ENCODE assay signal across 7 cellular contexts in genomic region chr4:55312491-55313101, GRCh38. TPM values are rescaled to one million over a fixed set of nuclear protein-coding genes. Genes with fewer than 3 reads are reported as not detected.
A peak's percentile ranks its signal among the peaks of the same experiment; 100 is the strongest.
DNase-seq lines count a peak whose midpoint lies in the region; ATAC-seq and TF ChIP-seq lines count a peak whose summit lies in the region.

No MANE protein-coding gene starts in this region.

- H3K9ac ChIP-seq in Loucy (ENCODE audit: low read depth, low read length, poor library complexity, severe bottlenecking) (no peak overlapping the region), trophoblast cell (ENCODE audit: low read length) (no peak overlapping the region)

- no CpG with 5 or more reads among the region's 1 CpG for WGBS in trophoblast cell (ENCODE audit: extremely low coverage, insufficient coverage, insufficient read length)

- peak; percentile 75 for TF ChIP-seq CTCF in Loucy (conservative IDR thresholded peaks at IDR 0.05; ENCODE audit: low read length)
- TF ChIP-seq CTCF in fibroblast of pulmonary artery (IDR thresholded peaks at IDR 0.05; ENCODE audit: low read length, missing control alignments), result peak; percentile 88

- H4K12ac ChIP-seq in trophoblast cell (ENCODE audit: low read depth, low read length), result no peak overlapping the region

- no peak overlapping the region for H3K27ac ChIP-seq in trophoblast cell (ENCODE audit: low read depth, low read length)

- H3K9me3 Mint-ChIP-seq in activated CD4-positive, alpha-beta T cell treated with anti-CD3 and anti-CD28 coated beads, Interleukin-2, amount 10 ng/mL, durations not matched to agents 24 days and 14 days, result no peaks in the 10 kb centered on the region

- no peak overlapping the region for H3K18ac ChIP-seq in trophoblast cell (ENCODE audit: low read length)

- H4K91ac ChIP-seq in trophoblast cell (ENCODE audit: low read depth, low read length), result no peak overlapping the region

- H3K36me3 Mint-ChIP-seq in activated CD4-positive, alpha-beta T cell treated with anti-CD3 and anti-CD28 coated beads, Interleukin-2, amount 10 ng/mL, durations not matched to agents 24 days and 14 days (ENCODE audit: low read depth), result no peaks in the 10 kb centered on the region

- H3K14ac ChIP-seq in trophoblast cell (ENCODE audit: low read length), result no peak overlapping the region

- no peak overlapping the region for H4K8ac ChIP-seq in trophoblast cell (ENCODE audit: low read depth, low read length)

- ATAC-seq in GM21367 (IDR thresholded peaks at IDR 0.05; ENCODE audit: unreplicated experiment), result peak; percentile 78

- H3K36me3 ChIP-seq in Loucy (ENCODE audit: insufficient read depth, low read length) (no peaks in the 10 kb centered on the region), trophoblast cell (ENCODE audit: control insufficient read depth in 1 of 2, insufficient read depth in 2 of 2, low read length in 2 of 2) (no peaks in the 10 kb centered on the region)

- no peaks in the 10 kb centered on the region for H3K79me2 ChIP-seq in Loucy (ENCODE audit: insufficient read depth, low read length)
- no peaks in the 10 kb centered on the region for H3K79me2 ChIP-seq in trophoblast cell (ENCODE audit: control insufficient read depth, insufficient read depth, low read length, poor library complexity)

- H3K23ac ChIP-seq in trophoblast cell (ENCODE audit: low read length), result no peak overlapping the region

- no peaks in the 10 kb centered on the region for H3K79me1 ChIP-seq in trophoblast cell (ENCODE audit: low read length)

- no peaks in the 10 kb centered on the region for H3F3A ChIP-seq in Loucy (ENCODE audit: low read depth)

- H2BK5ac ChIP-seq in trophoblast cell (ENCODE audit: low read depth, low read length, poor library complexity), result no peak overlapping the region

- H4K20me1 ChIP-seq in Loucy (ENCODE audit: insufficient read depth, low read length, poor library complexity, severe bottlenecking), result no peaks in the 10 kb centered on the region

- peak; percentile 34 for DNase-seq in ELF-1 (ENCODE audit: low read depth, low spot score)
- DNase-seq in activated CD4-positive, alpha-beta T cell treated with anti-CD3 and anti-CD28 coated beads, Interleukin-2, amount 10 ng/mL, durations not matched to agents 24 days and 14 days, result peak; percentile 75
- peak; percentile 81 for DNase-seq in fibroblast of pulmonary artery (ENCODE audit: low read depth)
- peak; percentile 41 to 74 for DNase-seq in trophoblast cell
- DNase-seq in cerebellum (ENCODE audit: low spot score), result no peak

- H3K4me1 Mint-ChIP-seq in activated CD4-positive, alpha-beta T cell treated with anti-CD3 and anti-CD28 coated beads, Interleukin-2, amount 10 ng/mL, durations not matched to agents 24 days and 14 days, result peaks cover 4% of the 10 kb centered on the region

- H3K27me3 ChIP-seq in Loucy (ENCODE audit: insufficient read depth, low read length, poor library complexity, severe bottlenecking) (no peaks in the 10 kb centered on the region), trophoblast cell (ENCODE audit: insufficient read depth, low read length) (no peaks in the 10 kb centered on the region)

- H3K4me3 ChIP-seq in Loucy (ENCODE audit: low read length, poor library complexity, severe bottlenecking) (no peak overlapping the region), fibroblast of pulmonary artery (replicated peaks; ENCODE audit: low read depth, low read length) (no peak overlapping the region), trophoblast cell (ENCODE audit: low read depth, low read length) (no peak overlapping the region)

- no peaks in the 10 kb centered on the region for H3K9me2 ChIP-seq in Loucy (replicated peaks; ENCODE audit: low read depth, low read length)

- H2BK12ac ChIP-seq in trophoblast cell (ENCODE audit: low read length), result no peak overlapping the region

- no peak overlapping the region for H2BK120ac ChIP-seq in trophoblast cell (ENCODE audit: insufficient read depth, low read length, poor library complexity)

- H3K9me3 ChIP-seq in Loucy (ENCODE audit: insufficient read depth, low read depth, low read length), result no peaks in the 10 kb centered on the region
- H3K9me3 ChIP-seq in trophoblast cell (ENCODE audit: insufficient read depth, low read depth, low read length), result no peaks in the 10 kb centered on the region

- H2AK5ac ChIP-seq in trophoblast cell (ENCODE audit: low read length), result no peak overlapping the region

- H3K4me1 ChIP-seq in Loucy (ENCODE audit: insufficient read depth, low read length, poor library complexity, severe bottlenecking) (no peaks in the 10 kb centered on the region), trophoblast cell (ENCODE audit: control insufficient read depth in 1 of 2, insufficient read depth in 2 of 2, low read length in 2 of 2) (no peaks in the 10 kb centered on the region)

- no peak overlapping the region for H3K4me3 Mint-ChIP-seq in activated CD4-positive, alpha-beta T cell treated with anti-CD3 and anti-CD28 coated beads, Interleukin-2, amount 10 ng/mL, durations not matched to agents 24 days and 14 days

- intact Hi-C loops in activated CD4-positive, alpha-beta T cell treated with anti-CD3 and anti-CD28 coated beads, Interleukin-2, amount 10 ng/mL, durations not matched to agents 24 days and 14 days (cut with micrococcal nuclease), result no loop called here

- H3K4ac ChIP-seq in trophoblast cell (ENCODE audit: low read depth, low read length), result no peak overlapping the region

- H3K27ac Mint-ChIP-seq in activated CD4-positive, alpha-beta T cell treated with anti-CD3 and anti-CD28 coated beads, Interleukin-2, amount 10 ng/mL, durations not matched to agents 24 days and 14 days, result no peak overlapping the region

- H2AFZ ChIP-seq in Loucy (ENCODE audit: low read length), result no peak overlapping the region
- H2AFZ ChIP-seq in trophoblast cell (ENCODE audit: insufficient read depth, low read length, poor library complexity), result no peak overlapping the region

- H3K4me2 ChIP-seq in Loucy (ENCODE audit: low read depth, low read length, poor library complexity, severe bottlenecking), result no peak overlapping the region
- no peak overlapping the region for H3K4me2 ChIP-seq in trophoblast cell (ENCODE audit: low read length)

- H3K27me3 Mint-ChIP-seq in activated CD4-positive, alpha-beta T cell treated with anti-CD3 and anti-CD28 coated beads, Interleukin-2, amount 10 ng/mL, durations not matched to agents 24 days and 14 days, result no peaks in the 10 kb centered on the region

RNA-seq across cellular contexts. Expression of gene SRD5A3, which starts 33.4 kb away (rescaled TPM):
- 26.6 and 27.4 TPM in 2 replicates for total RNA-seq in activated CD4-positive, alpha-beta T cell treated with anti-CD3 and anti-CD28 coated beads, Interleukin-2, amount 10 ng/mL, durations not matched to agents 24 days and 14 days
- polyA plus RNA-seq in trophoblast cell (2013), result 11.9 and 12.1 TPM in 2 replicates
- total RNA-seq in cerebellum, result 4.4 TPM
